Comparison of ENCODE assay signal across 8 cellular contexts in genomic region chr16:81746566-81746965, GRCh38. TPM values are rescaled to one million over a fixed set of nuclear protein-coding genes. Genes with fewer than 3 reads are reported as not detected.
DNase-seq lines count a peak whose midpoint lies in the region; ATAC-seq and TF ChIP-seq lines count a peak whose summit lies in the region.

No MANE protein-coding gene starts in this region.

- H2AFZ ChIP-seq in IMR-90 (replicated peaks; ENCODE audit: low read length, poor library complexity) = peak overlapping the region; percentile 96

- no peak overlapping the region for H3K9ac ChIP-seq in IMR-90 (ENCODE audit: low read depth, low read length)

- in situ Hi-C loops in IMR-90 (cut with MboI; ENCODE audit: low sequenced_read_pairs) = loop anchor here (25.0 kb wide), 2 partner anchors 709 to 1559 kb away; partner anchors contain the start of gene ATMIN

- dilution Hi-C loops in IMR-90 (cut with HindIII; ENCODE audit: low sequenced_read_pairs, unreplicated experiment) = no loop called here

- no peak overlapping the region for H2BK120ac ChIP-seq in IMR-90 (ENCODE audit: low read depth, low read length)

- no peak overlapping the region for H2AK9ac ChIP-seq in IMR-90 (replicated peaks; ENCODE audit: low read depth, low read length, poor library complexity)

- H3K4me2 ChIP-seq in IMR-90 (ENCODE audit: low read depth, low read length) = peak overlapping the region; percentile 66

- no peaks in the 10 kb centered on the region for H3K36me3 Mint-ChIP-seq in chondrocyte (ENCODE audit: low read depth)
- H3K36me3 Mint-ChIP-seq in naive thymus-derived CD4-positive, alpha-beta T cell = peaks cover 0 to 4% (median 0%) of the 10 kb centered on the region in 5 donors

- no peak overlapping the region for H3K14ac ChIP-seq in IMR-90 (replicated peaks; ENCODE audit: low read depth, low read length)

- peaks cover 4% of the 10 kb centered on the region for H3K9me3 Mint-ChIP-seq in chondrocyte (ENCODE audit: low read depth)
- peaks cover 0 to 3% (median 0%) of the 10 kb centered on the region in 11 donors for H3K9me3 Mint-ChIP-seq in naive thymus-derived CD4-positive, alpha-beta T cell

- H3K18ac ChIP-seq in IMR-90 (ENCODE audit: low read depth, low read length) = no peak overlapping the region

- H3K4me1 Mint-ChIP-seq in chondrocyte (ENCODE audit: low read depth) = peaks cover 11% of the 10 kb centered on the region
- H3K4me1 Mint-ChIP-seq in naive thymus-derived CD4-positive, alpha-beta T cell = peaks cover 6 to 31% (median 10%) of the 10 kb centered on the region in 7 donors

- no peak overlapping the region for H2AK5ac ChIP-seq in IMR-90 (ENCODE audit: low read depth, low read length)

- H3K23ac ChIP-seq in IMR-90 (ENCODE audit: low read depth, low read length) = no peak overlapping the region

- no TSS peak for BruUV-seq in IMR-90 (replicated peaks; lab: Mats Ljungman, UMichigan)

- 0 out of 2 replicates have a peak, but pooled peaks cover 1% of the 10 kb centered on the region for H3K27me3 ChIP-seq in BJ (ENCODE audit: control insufficient read depth, insufficient read depth, low read length)
- peaks cover 11% of the 10 kb centered on the region for H3K27me3 ChIP-seq in IMR-90 (ENCODE audit: control insufficient read depth, insufficient read depth, low read length)
- H3K27me3 ChIP-seq in naive thymus-derived CD4-positive, alpha-beta T cell (ENCODE audit: control insufficient read depth in 2 of 2, insufficient read depth in 2 of 2, low read length in 2 of 2) = no peaks in the 10 kb centered on the region

- no peak overlapping the region for H3K27ac Mint-ChIP-seq in chondrocyte (ENCODE audit: unreplicated experiment)
- peak overlapping the region in 8 of 9 donors; percentile 83 to 95 (median 88) for H3K27ac Mint-ChIP-seq in naive thymus-derived CD4-positive, alpha-beta T cell

- 0 out of 2 replicates have a peak overlapping the region, but pooled peaks have one; percentile 0 for H4K5ac ChIP-seq in IMR-90 (ENCODE audit: low read depth, low read length)

- no peaks in the 10 kb centered on the region for H3K9me3 ChIP-seq in IMR-90 (ENCODE audit: control insufficient read depth, insufficient read depth, low read length)
- no peaks in the 10 kb centered on the region for H3K9me3 ChIP-seq in naive thymus-derived CD4-positive, alpha-beta T cell (ENCODE audit: control insufficient read depth in 2 of 3, low read length in 3 of 3)

- no peaks in the 10 kb centered on the region for H3K9me1 ChIP-seq in IMR-90 (ENCODE audit: insufficient read depth, low read length)

- H3K36me3 ChIP-seq in BJ (ENCODE audit: control insufficient read depth, insufficient read depth, low read length) (no peaks in the 10 kb centered on the region), IMR-90 (ENCODE audit: control insufficient read depth, insufficient read depth, low read length) (no peaks in the 10 kb centered on the region)
- no peaks in the 10 kb centered on the region for H3K36me3 ChIP-seq in naive thymus-derived CD4-positive, alpha-beta T cell (ENCODE audit: control insufficient read depth in 2 of 3, insufficient read depth in 3 of 3, low read length in 3 of 3)

- CTCF ChIA-PET in BJ (lab: Yijun Ruan, JAX) (interaction anchor here (1.0 kb wide), 1 partner anchor 9 kb away, joined by 4 read pairs; no protein-coding TSS in a partner anchor), IMR-90 (lab: Yijun Ruan, JAX) (no interaction called here)
- CTCF ChIA-PET in naive thymus-derived CD4-positive, alpha-beta T cell (lab: Charles Lee) = no interaction called here

- H3K27me3 Mint-ChIP-seq in chondrocyte (ENCODE audit: low read depth) = peaks cover 6% of the 10 kb centered on the region
- H3K27me3 Mint-ChIP-seq in naive thymus-derived CD4-positive, alpha-beta T cell = peaks cover 0 to 6% (median 0%) of the 10 kb centered on the region in 5 donors

- H3K4me3 Mint-ChIP-seq in chondrocyte (ENCODE audit: unreplicated experiment) = peak overlapping the region; percentile 80
- H3K4me3 Mint-ChIP-seq in naive thymus-derived CD4-positive, alpha-beta T cell = peak overlapping the region in 9 of 10 donors; percentile 82 to 90 (median 86)

- H3K79me1 ChIP-seq in IMR-90 (ENCODE audit: low read depth in 1 of 2, low read length in 2 of 2) = no peaks in the 10 kb centered on the region

- H2BK20ac ChIP-seq in IMR-90 (ENCODE audit: low read depth, low read length) = no peak overlapping the region

- no peak for TF ChIP-seq POLR2A in IMR-90 (IDR thresholded peaks at IDR 0.05; ENCODE audit: low read depth, low read length)

- H3K4me1 ChIP-seq in IMR-90 (ENCODE audit: control insufficient read depth, insufficient read depth, low read length) = peaks cover 2% of the 10 kb centered on the region; the same call in 1 of the 2 replicates
- peaks cover 4 to 10% of the 10 kb centered on the region in 2 donors for H3K4me1 ChIP-seq in naive thymus-derived CD4-positive, alpha-beta T cell (ENCODE audit: control insufficient read depth in 2 of 2, insufficient read depth in 2 of 2, low read length in 2 of 2)

- intact Hi-C loops in IMR-90 (cut with micrococcal nuclease) = no loop called here
- intact Hi-C loops in naive thymus-derived CD4-positive, alpha-beta T cell (cut with micrococcal nuclease) = loop anchor here (1.0 to 5.0 kb wide), 8 partner anchors 126 to 739 kb away; partner anchors contain the start of genes C16orf46 (in 2 of the 2), GAN (in 2 of the 2), CENPN (in 1 of the 2) and GCSH (in 1 of the 2)

- ATAC-seq in IMR-90 (ENCODE audit: low read depth) = peak; percentile 18; the same call in 1 of the 2 replicates
- ATAC-seq in naive thymus-derived CD4-positive, alpha-beta T cell = peak; percentile 5
- no peak for ATAC-seq in HG02571 (IDR thresholded peaks at IDR 0.05; ENCODE audit: unreplicated experiment)

- no peak overlapping the region for H3K27ac ChIP-seq in IMR-90 (ENCODE audit: insufficient read depth, low read length)
- H3K27ac ChIP-seq in naive thymus-derived CD4-positive, alpha-beta T cell (ENCODE audit: low read depth, low read length) = no peak overlapping the region

- no peak for TF ChIP-seq RAD21 in IMR-90 (IDR thresholded peaks at IDR 0.05; ENCODE audit: low read length)

- H4K8ac ChIP-seq in IMR-90 (ENCODE audit: low read depth in 2 of 2, low read length in 2 of 2) = peak overlapping the region; percentile 98 to 100

- POLR2A ChIA-PET in BJ (lab: Charles Lee) = no interaction called here
- POLR2A ChIA-PET in IMR-90 (lab: Charles Lee; ENCODE audit: unreplicated experiment) = no interaction called here
- POLR2A ChIA-PET in naive thymus-derived CD4-positive, alpha-beta T cell (lab: Charles Lee) = no interaction called here

- TF ChIP-seq CTCF in BJ (IDR thresholded peaks at IDR 0.05; ENCODE audit: insufficient read depth, low read depth, low read length) (no peak), IMR-90 (conservative IDR thresholded peaks at IDR 0.05; ENCODE audit: low read depth, low read length) (no peak), chondrocyte (IDR thresholded peaks at IDR 0.05) (no peak)

- no peak overlapping the region for H2BK15ac ChIP-seq in IMR-90 (ENCODE audit: low read depth, low read length)

- H3K4me3 ChIP-seq in BJ (ENCODE audit: low read depth, low read length) (peak overlapping the region; percentile 16), IMR-90 (ENCODE audit: insufficient read depth, low read depth, low read length) (peak overlapping the region; percentile 30)
- H3K4me3 ChIP-seq in naive thymus-derived CD4-positive, alpha-beta T cell (ENCODE audit: low read length) = peak overlapping the region; percentile 66

- H4K91ac ChIP-seq in IMR-90 (ENCODE audit: insufficient read depth, low read depth, low read length) = no peak overlapping the region

- H3K56ac ChIP-seq in IMR-90 (ENCODE audit: extremely low read depth, insufficient read depth, low read length) = no peak overlapping the region

- DNase-seq in BJ (ENCODE audit: low read depth) = no peak
- no peak for DNase-seq in IMR-90
- DNase-seq in chondrocyte (ENCODE audit: low spot score) = no peak
- DNase-seq in naive thymus-derived CD4-positive, alpha-beta T cell = no peak
- DNase-seq in foreskin melanocyte = no peak
- DNase-seq in SHP77 (lab: John Stamatoyannopoulos, UW) = no peak
- no peak for DNase-seq in LoVo (ENCODE audit: low spot score)

- H3K4ac ChIP-seq in IMR-90 (ENCODE audit: low read depth, low read length) = no peak overlapping the region

- WGBS in IMR-90 (ENCODE audit: extremely low coverage in 2 of 2, insufficient read length in 1 of 2), 2 experiments = no CpG with 5 or more reads among the region's 5 CpGs

- no peak overlapping the region for H2BK5ac ChIP-seq in IMR-90 (ENCODE audit: low read depth, low read length, poor library complexity, severe bottlenecking)

- no peaks in the 10 kb centered on the region for H4K20me1 ChIP-seq in IMR-90 (ENCODE audit: insufficient read depth, low read length)

TF ChIP-seq in IMR-90, 13 proteins besides CTCF, POLR2A, EP300 and RAD21 (continues in another document):
- TF ChIP-seq BHLHE40 (IDR thresholded peaks at IDR 0.05; ENCODE audit: low read depth, low read length) = no peak
- no peak for TF ChIP-seq ELK1 (IDR thresholded peaks at IDR 0.05; ENCODE audit: borderline replicate concordance, low read depth, low read length)
- no peak for TF ChIP-seq SMC3 (IDR thresholded peaks at IDR 0.05; ENCODE audit: low read depth, low read length)
- no peak for TF ChIP-seq MAFK (IDR thresholded peaks at IDR 0.05; ENCODE audit: low read depth, low read length)
- TF ChIP-seq CEBPB (IDR thresholded peaks at IDR 0.05; ENCODE audit: low read depth, low read length) = no peak
- no peak for TF ChIP-seq CHD1 (IDR thresholded peaks at IDR 0.05; ENCODE audit: low read depth, low read length)
- TF ChIP-seq MAZ (IDR thresholded peaks at IDR 0.05; ENCODE audit: borderline replicate concordance, low read depth, low read length) = no peak
- TF ChIP-seq FOS (IDR thresholded peaks at IDR 0.05; ENCODE audit: low read depth, low read length) = no peak

RNA-seq across cellular contexts. Expression of gene PLCG2, which starts 32.5 kb away (rescaled TPM):
- polyA plus RNA-seq in BJ (2011; rRNA removed) = 0.20 and 0.22 TPM in 2 replicates
- 2.8 and 2.9 TPM in 2 replicates for polyA minus RNA-seq in BJ (2011; rRNA and poly(A)+ RNA removed)
- 0.18 and 0.28 TPM in 2 replicates for total RNA-seq in IMR-90 (2012; rRNA removed)
- polyA plus RNA-seq in IMR-90 (2012; rRNA removed) = 0.04 and 0.14 TPM in 2 replicates
- polyA plus RNA-seq in IMR-90 (2012; cell fraction: cytosol; rRNA removed) = 0.02 and 0.08 TPM in 2 replicates
- polyA plus RNA-seq in IMR-90 (2012; cell fraction: nucleus; rRNA removed; ENCODE audit: low replicate concordance) = 0.04 and 0.17 TPM in 2 replicates
- 0.94 to 1.1 TPM (median 1.1 TPM) in 3 replicates for total RNA-seq in chondrocyte
- 10 to 100 TPM in 2 of 5 experiments, 1 to 10 TPM in 3; 1.4 to 85.8 (median 5.9) TPM for total RNA-seq in naive thymus-derived CD4-positive, alpha-beta T cell
- polyA plus RNA-seq in naive thymus-derived CD4-positive, alpha-beta T cell = under 1 TPM; 0.07 to 0.33 TPM

Comparison
In these comparisons a context has a peak if more than half of its experiments do, and no peak if none do; other contexts are left out.
1. H3K4me3 ChIP-seq: peak in every context shown above with its lines; median percentile 66 in naive thymus-derived CD4-positive, alpha-beta T cell; 30 in IMR-90; 16 in BJ.